Comparison of ENCODE assay signal across 8 cellular contexts in genomic region chr12:42144174-42144423, GRCh38. TPM values are rescaled to one million over a fixed set of nuclear protein-coding genes. Genes with fewer than 3 reads are reported as not detected.
A peak's percentile ranks its signal among the peaks of the same experiment; 100 is the strongest.
DNase-seq lines count a peak whose midpoint lies in the region; ATAC-seq and TF ChIP-seq lines count a peak whose summit lies in the region.

No MANE protein-coding gene starts in this region.

- peak overlapping the region; percentile 70 for H3K9ac ChIP-seq in HCT116 (ENCODE audit: low read length)

- DNase-seq in CD8-positive, alpha-beta T cell = no peak
- DNase-seq in HCT116 (ENCODE audit: low read depth, low spot score) (no peak), islet precursor cell (peak; percentile 63), substantia nigra (lab: John Stamatoyannopoulos, UW) (peak in 7 of 49 donors; percentile 7 to 49 (median 30)), GM19238 (ENCODE audit: insufficient read length, low spot score) (no peak), HEK293T (ENCODE audit: extremely low spot score) (no peak), DMS 273 treated with DMSO at 0.1 percent for 48 hours (lab: John Stamatoyannopoulos, UW) (no peak)
- DNase-seq in activated CD8-positive, alpha-beta T cell treated with anti-CD3 and anti-CD28 coated beads for 36 hours = no peak

- H3K36me3 Mint-ChIP-seq in CD8-positive, alpha-beta T cell = peaks cover 8% of the 10 kb centered on the region
- no peaks in the 10 kb centered on the region for H3K36me3 Mint-ChIP-seq in activated CD8-positive, alpha-beta T cell treated with anti-CD3 and anti-CD28 coated beads for 36 hours (ENCODE audit: low read depth)

- H3K79me2 ChIP-seq in HCT116 (ENCODE audit: insufficient read depth, low read length) = peaks cover 50% of the 10 kb centered on the region

- no peak for TF ChIP-seq POLR2A in HCT116 (IDR thresholded peaks at IDR 0.05; ENCODE audit: borderline replicate concordance, extremely low read depth, insufficient read depth, insufficient read length)

- no peak overlapping the region for H3K27ac ChIP-seq in CD8-positive, alpha-beta T cell (ENCODE audit: low read depth, low read length)
- H3K27ac ChIP-seq in HCT116 (ENCODE audit: low read depth, low read length) (peak overlapping the region; percentile 88), substantia nigra (ENCODE audit: low read depth, low read length, poor library complexity, severe bottlenecking) (peak overlapping the region; percentile 59)

- peaks cover 13% of the 10 kb centered on the region for H3K4me1 ChIP-seq in CD8-positive, alpha-beta T cell (ENCODE audit: insufficient read depth, low read length)
- peaks cover 7 to 27% of the 10 kb centered on the region in 2 experiments; a peak in 3 of 4 replicates for H3K4me1 ChIP-seq in HCT116 (ENCODE audit: control insufficient read depth in 1 of 2, insufficient read depth in 2 of 2, low read length in 2 of 2)

- POLR2A ChIA-PET in CD8-positive, alpha-beta T cell (lab: Charles Lee) = interaction anchor here (1.6 kb wide), 1 partner anchor 49 kb away, joined by 5 read pairs; no protein-coding TSS in a partner anchor
- POLR2A ChIA-PET in HCT116 (lab: Charles Lee) (no interaction called here), HEK293T (lab: Yijun Ruan, JAX) (no interaction called here)
- POLR2A ChIA-PET in activated CD8-positive, alpha-beta T cell treated with anti-CD3 and anti-CD28 coated beads for 36 hours (lab: Charles Lee) = interaction anchor here (1.4 kb wide), 1 partner anchor 95 kb away, joined by 5 read pairs; no protein-coding TSS in a partner anchor

- peaks cover 14% of the 10 kb centered on the region; the same call in 1 of the 2 replicates for H4K20me1 ChIP-seq in HCT116 (ENCODE audit: insufficient read depth)

- intact Hi-C loops in CD8-positive, alpha-beta T cell (cut with DNase I, micrococcal nuclease) = loop anchor here (1.0 to 2.0 kb wide), 7 partner anchors 13 to 183 kb away; partner anchors contain the start of genes PPHLN1 (in 2 of the 2), YAF2 (in 2 of the 2) and ZCRB1 (in 2 of the 2)
- intact Hi-C loops in HCT116 (cut with micrococcal nuclease) = loop anchor here (2.0 kb wide), 1 partner anchor 93 kb away; no protein-coding TSS in a partner anchor
- intact Hi-C loops in activated CD8-positive, alpha-beta T cell treated with anti-CD3 and anti-CD28 coated beads for 36 hours (cut with micrococcal nuclease) = loop anchor here (5.0 kb wide), 1 partner anchor 93 kb away; the partner anchor contains the start of gene YAF2

- RAD21 ChIA-PET in HCT116 (lab: Charles Lee; ENCODE audit: low non-redundant PET in 1 of 2, low total read pairs in 2 of 2, uncharacterized antibody in 2 of 2, unreplicated experiment in 2 of 2) = no interaction called here

- CTCF ChIA-PET in CD8-positive, alpha-beta T cell (lab: Charles Lee) = no interaction called here
- CTCF ChIA-PET in HCT116 (lab: Charles Lee) = no interaction called here
- CTCF ChIA-PET in activated CD8-positive, alpha-beta T cell treated with anti-CD3 and anti-CD28 coated beads for 36 hours (lab: Charles Lee) = interaction anchor here (1.7 kb wide), 1 partner anchor 228 kb away, joined by 7 read pairs; no protein-coding TSS in a partner anchor
- CTCF ChIA-PET in HEK293T (lab: Yijun Ruan, JAX) = no interaction called here

- H3K27me3 Mint-ChIP-seq in CD8-positive, alpha-beta T cell (ENCODE audit: low read depth) = no peaks in the 10 kb centered on the region
- no peaks in the 10 kb centered on the region for H3K27me3 Mint-ChIP-seq in activated CD8-positive, alpha-beta T cell treated with anti-CD3 and anti-CD28 coated beads for 36 hours

- no peak for TF ChIP-seq CTCF in CD8-positive, alpha-beta T cell (IDR thresholded peaks at IDR 0.05)
- TF ChIP-seq CTCF in HCT116 (IDR thresholded peaks at IDR 0.05 in 2 of 3, conservative IDR thresholded peaks at IDR 0.05 in 1 of 3; ENCODE audit: borderline replicate concordance in 1 of 3, insufficient read depth in 1 of 3, low read depth in 2 of 3, low read length in 2 of 3) = no peak
- no peak for TF ChIP-seq CTCF in activated CD8-positive, alpha-beta T cell treated with anti-CD3 and anti-CD28 coated beads for 36 hours (IDR thresholded peaks at IDR 0.05)

- no peaks in the 10 kb centered on the region for H3K9me3 ChIP-seq in CD8-positive, alpha-beta T cell (ENCODE audit: low read length)
- no peaks in the 10 kb centered on the region for H3K9me3 ChIP-seq in HCT116 (ENCODE audit: control insufficient read depth in 1 of 2, insufficient read depth in 1 of 2, low read depth in 1 of 2, low read length in 2 of 2)

- TF ChIP-seq RAD21 in HCT116 (IDR thresholded peaks at IDR 0.05; ENCODE audit: low read depth) = no peak

- no peaks in the 10 kb centered on the region for H3K9me2 ChIP-seq in HCT116 (ENCODE audit: insufficient read depth)

- no peak for ATAC-seq in CD8-positive, alpha-beta T cell
- no peak; the same call in 1 of the 2 replicates for ATAC-seq in HCT116
- ATAC-seq in activated CD8-positive, alpha-beta T cell treated with anti-CD3 and anti-CD28 coated beads for 36 hours = no peak

- H3K27ac Mint-ChIP-seq in CD8-positive, alpha-beta T cell = peak overlapping the region; percentile 87
- H3K27ac Mint-ChIP-seq in activated CD8-positive, alpha-beta T cell treated with anti-CD3 and anti-CD28 coated beads for 36 hours = peak overlapping the region; percentile 50

- no peaks in the 10 kb centered on the region for H3K36me3 ChIP-seq in CD8-positive, alpha-beta T cell (ENCODE audit: insufficient read depth, low read length)
- H3K36me3 ChIP-seq in HCT116 (ENCODE audit: control insufficient read depth in 1 of 2, insufficient read depth in 2 of 2, low read length in 2 of 2) = no peaks in the 10 kb centered on the region

- H3K4me3 ChIP-seq in CD8-positive, alpha-beta T cell (ENCODE audit: low read depth, low read length) = peak overlapping the region; percentile 79
- peak overlapping the region; percentile 67 to 80 for H3K4me3 ChIP-seq in HCT116 (replicated peaks in 1 of 2; ENCODE audit: low read depth in 1 of 2, low read length in 2 of 2)

- H3K27me3 ChIP-seq in CD8-positive, alpha-beta T cell (ENCODE audit: insufficient read depth, low read length) = no peaks in the 10 kb centered on the region
- H3K27me3 ChIP-seq in HCT116 (ENCODE audit: insufficient read depth, low read length) = no peaks in the 10 kb centered on the region

- no peaks in the 10 kb centered on the region for H3K9me3 Mint-ChIP-seq in CD8-positive, alpha-beta T cell
- no peaks in the 10 kb centered on the region for H3K9me3 Mint-ChIP-seq in activated CD8-positive, alpha-beta T cell treated with anti-CD3 and anti-CD28 coated beads for 36 hours

- no TSS peak for BruUV-seq in HCT116 (replicated peaks; lab: Mats Ljungman, UMichigan)

- peaks cover 50% of the 10 kb centered on the region for H3K4me1 Mint-ChIP-seq in CD8-positive, alpha-beta T cell (ENCODE audit: low read depth)
- peaks cover 33% of the 10 kb centered on the region for H3K4me1 Mint-ChIP-seq in activated CD8-positive, alpha-beta T cell treated with anti-CD3 and anti-CD28 coated beads for 36 hours (ENCODE audit: low read depth)

- peak overlapping the region; percentile 83 for H3K4me2 ChIP-seq in HCT116 (ENCODE audit: low read length)

- H2AFZ ChIP-seq in HCT116 (ENCODE audit: low read depth, low read length, poor library complexity, severe bottlenecking) = no peak overlapping the region

- H3K4me3 Mint-ChIP-seq in CD8-positive, alpha-beta T cell = peak overlapping the region; percentile 91
- peak overlapping the region; percentile 80 for H3K4me3 Mint-ChIP-seq in activated CD8-positive, alpha-beta T cell treated with anti-CD3 and anti-CD28 coated beads for 36 hours

TF ChIP-seq in HCT116, 20 proteins besides CTCF, POLR2A, EP300 and RAD21 (continues in another document):
- TF ChIP-seq MAX (IDR thresholded peaks at IDR 0.05) (no peak), CBX3 (IDR thresholded peaks at IDR 0.05; ENCODE audit: low read depth) (no peak), ELF1 (IDR thresholded peaks at IDR 0.05; ENCODE audit: borderline replicate concordance, low read depth) (no peak), CEBPB (IDR thresholded peaks at IDR 0.05; ENCODE audit: low read depth) (no peak), EZH2 (IDR thresholded peaks at IDR 0.05) (no peak), ZFX (IDR thresholded peaks at IDR 0.05) (no peak), ATF3 (IDR thresholded peaks at IDR 0.05) (no peak), TCF7L2 (IDR thresholded peaks at IDR 0.05; ENCODE audit: borderline replicate concordance, extremely low read depth, insufficient read depth, insufficient read length) (no peak), POLR2AphosphoS5 (IDR thresholded peaks at IDR 0.05; ENCODE audit: low read depth, low read length) (no peak), JUND (IDR thresholded peaks at IDR 0.05) (no peak)

TF ChIP-seq in HEK293T, 16 proteins besides CTCF, POLR2A, EP300 and RAD21:
- TF ChIP-seq PKNOX1 (IDR thresholded peaks at IDR 0.05) = no peak

RNA-seq across cellular contexts. Expression of gene GXYLT1, which starts 0.6 kb away (rescaled TPM):
- 1 to 10 TPM; 8.5 to 9.2 TPM for total RNA-seq in CD8-positive, alpha-beta T cell
- 9.0 TPM for total RNA-seq in HCT116 (2021; ENCODE audit: unreplicated experiment)
- 1.6 and 2.4 TPM in 2 replicates for polyA plus RNA-seq in HCT116 (2012)
- 1 to 10 TPM; 5.3 to 6.3 TPM for total RNA-seq in activated CD8-positive, alpha-beta T cell treated with anti-CD3 and anti-CD28 coated beads for 36 hours

Comparison
In these comparisons a context has a peak if more than half of its experiments do, and no peak if none do; other contexts are left out.
1. POLR2A ChIA-PET loops: an anchor here in CD8-positive, alpha-beta T cell (1.6 kb wide) and activated CD8-positive, alpha-beta T cell treated with anti-CD3 and anti-CD28 coated beads for 36 hours (1.4 kb wide); none called in HCT116 and HEK293T.